ENCODE assay signal across 20 cellular contexts in genomic region chr1:204514841-204515240, GRCh38. TPM values are rescaled to one million over a fixed set of nuclear protein-coding genes. Genes with fewer than 3 reads are reported as not detected.
A peak's percentile ranks its signal among the peaks of the same experiment; 100 is the strongest.
DNase-seq lines count a peak whose midpoint lies in the region; ATAC-seq and TF ChIP-seq lines count a peak whose summit lies in the region.
"Had no signal": no experiment of that assay in that cellular context is flagged by ENCODE, and none has a peak within 500 bp of the region (broad histone marks: within the 10 kb centered on the region; RNA-seq: fewer than 3 reads in every experiment).

No MANE protein-coding gene starts in this region.

- H3K4me3 ChIP-seq in GM23338: no peak overlapping the region
- H3K4me3 ChIP-seq: cardiac muscle cell had no signal

- H3K4me2 ChIP-seq in GM23338: no peak overlapping the region

- H3K27me3 ChIP-seq in GM23338 (ENCODE audit: insufficient read depth): no peaks in the 10 kb centered on the region
- H3K27me3 ChIP-seq: cardiac muscle cell, sigmoid colon, uterus had no signal

- ATAC-seq in GM23338 (no peak), omental fat pad (ENCODE audit: low FRiP score) (no peak)
- no peak for ATAC-seq in activated CD8-positive, alpha-beta T cell treated with anti-CD3 and anti-CD28 coated beads, Interleukin-2, amount 10 ng/mL, durations not matched to agents 7 days and 5 days
- ATAC-seq: lower lobe of right lung had no signal

- peaks cover 34% of the 10 kb centered on the region for H3K79me2 ChIP-seq in GM23338 (replicated peaks; ENCODE audit: insufficient read depth)

- CTCF ChIA-PET in activated CD8-positive, alpha-beta T cell treated with anti-CD3 and anti-CD28 coated beads, Interleukin-2, amount 10 ng/mL, durations not matched to agents 7 days and 5 days (lab: Charles Lee): interaction anchor here (0.6 to 7.7 kb wide), 13 partner anchors 8 to 293 kb away, joined by 3 to 69 read pairs (median 5); no protein-coding TSS in a partner anchor

- H3K4me1 Mint-ChIP-seq in T-helper 2 cell treated with Interferon-gamma antibody and Interleukin-4, amounts not matched to agents 5 μg/mL and 100 μg/mL, for 36 hours (ENCODE audit: low read depth): peaks cover 42% of the 10 kb centered on the region
- peaks cover 7% of the 10 kb centered on the region; the same call in 2 of the 3 replicates for H3K4me1 Mint-ChIP-seq in GM23338
- peaks cover 57% of the 10 kb centered on the region for H3K4me1 Mint-ChIP-seq in activated CD8-positive, alpha-beta T cell treated with anti-CD3 and anti-CD28 coated beads, Interleukin-2, amount 10 ng/mL, durations not matched to agents 7 days and 5 days (ENCODE audit: low read depth)
- peaks cover 17% of the 10 kb centered on the region for H3K4me1 Mint-ChIP-seq in nephron progenitor cell

- no peaks in the 10 kb centered on the region for H3K36me3 ChIP-seq in GM23338 (ENCODE audit: insufficient read depth)
- H3K36me3 ChIP-seq: cardiac muscle cell, uterus had no signal

- no peak overlapping the region for H3K27ac ChIP-seq in GM23338 (ENCODE audit: low read depth)
- H3K27ac ChIP-seq: cardiac muscle cell had no signal

- H3K4me3 Mint-ChIP-seq in T-helper 2 cell treated with Interferon-gamma antibody and Interleukin-4, amounts not matched to agents 5 μg/mL and 100 μg/mL, for 36 hours: peak overlapping the region; percentile 47
- H3K4me3 Mint-ChIP-seq in GM23338 (peak overlapping the region; percentile 17; the same call in 1 of the 3 replicates), nephron progenitor cell (peak overlapping the region; percentile 13)
- peak overlapping the region; percentile 4 for H3K4me3 Mint-ChIP-seq in activated CD8-positive, alpha-beta T cell treated with anti-CD3 and anti-CD28 coated beads, Interleukin-2, amount 10 ng/mL, durations not matched to agents 7 days and 5 days

- H3K9me2 ChIP-seq in GM23338 (ENCODE audit: insufficient read depth): no peaks in the 10 kb centered on the region

- peaks cover 6% of the 10 kb centered on the region; the same call in 1 of the 2 replicates for H4K20me1 ChIP-seq in GM23338 (replicated peaks; ENCODE audit: insufficient read depth)

- no peak for DNase-seq in T-helper 2 cell treated with Interferon-gamma antibody and Interleukin-4, amounts not matched to agents 5 μg/mL and 100 μg/mL, for 36 hours (ENCODE audit: low spot score)
- DNase-seq in T-helper 2 cell (no peak), GM23338 (ENCODE audit: low spot score) (no peak), nephron progenitor cell (no peak), NCI-H146 (lab: John Stamatoyannopoulos, UW) (no peak), omental fat pad (ENCODE audit: low spot score) (no peak), ACHN (no peak)
- DNase-seq in activated CD8-positive, alpha-beta T cell treated with anti-CD3 and anti-CD28 coated beads, Interleukin-2, amount 10 ng/mL, durations not matched to agents 7 days and 5 days: no peak
- DNase-seq: activated CD4-positive, alpha-beta T cell treated with anti-CD3 and anti-CD28 coated beads for 48 hours; activated gamma-delta T cell treated with Interleukin-2 at 50 U/mL for 16 hours; DMS 273 treated with DMSO at 0.1 percent for 48 hours; effector CD4-positive, alpha-beta T cell; lower lobe of right lung; NCI-H1436; NCI-H510A treated with DMSO at 0.1 percent for 48 hours; PC-9; sigmoid colon; stimulated activated CD4-positive, alpha-beta T cell treated with anti-CD3 and anti-CD28 coated beads, Interleukin-4, amount 100 ng/mL, for 1 hour; uterus had no signal

- peak overlapping the region; percentile 39 for H3K27ac Mint-ChIP-seq in T-helper 2 cell treated with Interferon-gamma antibody and Interleukin-4, amounts not matched to agents 5 μg/mL and 100 μg/mL, for 36 hours
- H3K27ac Mint-ChIP-seq in GM23338 (no peak overlapping the region), nephron progenitor cell (no peak overlapping the region)
- H3K27ac Mint-ChIP-seq in activated CD8-positive, alpha-beta T cell treated with anti-CD3 and anti-CD28 coated beads, Interleukin-2, amount 10 ng/mL, durations not matched to agents 7 days and 5 days: peak overlapping the region; percentile 41

- H3K27me3 Mint-ChIP-seq in T-helper 2 cell treated with Interferon-gamma antibody and Interleukin-4, amounts not matched to agents 5 μg/mL and 100 μg/mL, for 36 hours (ENCODE audit: low read depth): no peaks in the 10 kb centered on the region
- peaks cover 11% of the 10 kb centered on the region for H3K27me3 Mint-ChIP-seq in GM23338 (ENCODE audit: insufficient read depth, low read depth, poor library complexity)
- no peaks in the 10 kb centered on the region for H3K27me3 Mint-ChIP-seq in activated CD8-positive, alpha-beta T cell treated with anti-CD3 and anti-CD28 coated beads, Interleukin-2, amount 10 ng/mL, durations not matched to agents 7 days and 5 days (ENCODE audit: low read depth)
- H3K27me3 Mint-ChIP-seq in nephron progenitor cell (ENCODE audit: low read depth, poor library complexity): peaks cover 5% of the 10 kb centered on the region

- no peak overlapping the region for H2AFZ ChIP-seq in GM23338
- H2AFZ ChIP-seq: PC-9 had no signal

- no peaks in the 10 kb centered on the region for H3K9me3 Mint-ChIP-seq in T-helper 2 cell treated with Interferon-gamma antibody and Interleukin-4, amounts not matched to agents 5 μg/mL and 100 μg/mL, for 36 hours
- no peaks in the 10 kb centered on the region; the same call in 2 of the 3 replicates for H3K9me3 Mint-ChIP-seq in GM23338
- no peaks in the 10 kb centered on the region for H3K9me3 Mint-ChIP-seq in activated CD8-positive, alpha-beta T cell treated with anti-CD3 and anti-CD28 coated beads, Interleukin-2, amount 10 ng/mL, durations not matched to agents 7 days and 5 days (ENCODE audit: insufficient read depth)
- H3K9me3 Mint-ChIP-seq in nephron progenitor cell: no peaks in the 10 kb centered on the region

- POLR2A ChIA-PET in activated CD8-positive, alpha-beta T cell treated with anti-CD3 and anti-CD28 coated beads, Interleukin-2, amount 10 ng/mL, durations not matched to agents 7 days and 5 days (lab: Charles Lee): interaction anchor here (3.1 to 5.2 kb wide), 2 partner anchors 21 to 29 kb away, joined by 27 to 65 read pairs; partner anchors contain the start of gene PIK3C2B

- 0 out of 2 replicates have a peak, but pooled peaks cover 9% of the 10 kb centered on the region for H3F3A ChIP-seq in GM23338 (replicated peaks; ENCODE audit: low read depth)

- no peak for TF ChIP-seq CTCF in GM23338 (conservative IDR thresholded peaks at IDR 0.05; ENCODE audit: low read depth in 2 of 2)
- TF ChIP-seq CTCF in nephron progenitor cell (IDR thresholded peaks at IDR 0.05): no peak
- no peak for TF ChIP-seq CTCF in omental fat pad (IDR thresholded peaks at IDR 0.05)

- in situ Hi-C loops in ACHN (cut with HindIII; ENCODE audit: low pct_ligation_motif_present, low pct_unique_long_range_greater_than_20kb, low sequenced_read_pairs): no loop called here

- 0 out of 2 replicates have a peak, but pooled peaks cover 4% of the 10 kb centered on the region for H3K4me1 ChIP-seq in GM23338 (ENCODE audit: insufficient read depth)
- H3K4me1 ChIP-seq: uterus had no signal

- H3K36me3 Mint-ChIP-seq in T-helper 2 cell treated with Interferon-gamma antibody and Interleukin-4, amounts not matched to agents 5 μg/mL and 100 μg/mL, for 36 hours (ENCODE audit: low read depth): peaks cover 18% of the 10 kb centered on the region
- peaks cover 17% of the 10 kb centered on the region for H3K36me3 Mint-ChIP-seq in GM23338 (ENCODE audit: low read depth)
- H3K36me3 Mint-ChIP-seq in activated CD8-positive, alpha-beta T cell treated with anti-CD3 and anti-CD28 coated beads, Interleukin-2, amount 10 ng/mL, durations not matched to agents 7 days and 5 days (ENCODE audit: low read depth): peaks cover 27% of the 10 kb centered on the region
- H3K36me3 Mint-ChIP-seq in nephron progenitor cell (ENCODE audit: low read depth): peaks cover 22% of the 10 kb centered on the region

TF ChIP-seq in GM23338, 12 proteins besides CTCF, POLR2A, EP300 and RAD21 (continues in another document):
- TF ChIP-seq ETS1 (IDR thresholded peaks at IDR 0.05): no peak

RNA-seq across cellular contexts. Expression of gene MDM4, which starts 1.4 kb away (rescaled TPM):
- total RNA-seq in GM23338 (2014; rRNA removed; shearing (Covaris generic)): 56.1 and 63.9 TPM in 2 replicates
- 22.7 and 24.8 TPM in 2 replicates for polyA plus RNA-seq in GM23338 (2016; fragmentation: Nextera tagmentation; extraction: Ambion mirVana)
- total RNA-seq in activated CD8-positive, alpha-beta T cell treated with anti-CD3 and anti-CD28 coated beads, Interleukin-2, amount 10 ng/mL, durations not matched to agents 7 days and 5 days: 10 to 100 TPM; 72.2 to 72.4 TPM
- 10 to 100 TPM; 56.9 to 96.3 (median 71.5) TPM for total RNA-seq in omental fat pad

RNA-seq across cellular contexts. Expression of gene PIK3C2B, which starts 20.2 kb away (rescaled TPM):
- 17.4 and 19.0 TPM in 2 replicates for total RNA-seq in GM23338 (2014; rRNA removed; shearing (Covaris generic))
- 4.8 TPM in 2 replicates for polyA plus RNA-seq in GM23338 (2016; fragmentation: Nextera tagmentation; extraction: Ambion mirVana)
- total RNA-seq in activated CD8-positive, alpha-beta T cell treated with anti-CD3 and anti-CD28 coated beads, Interleukin-2, amount 10 ng/mL, durations not matched to agents 7 days and 5 days: 10 to 100 TPM; 26.2 to 28.4 TPM
- 10 to 100 TPM; 17.2 to 42.4 (median 31.6) TPM for total RNA-seq in omental fat pad

Comparison
In these comparisons a context has a peak if more than half of its experiments do, and no peak if none do; other contexts are left out.
1. H3K27ac Mint-ChIP-seq: peak in T-helper 2 cell treated with Interferon-gamma antibody and Interleukin-4, amounts not matched to agents 5 μg/mL and 100 μg/mL, for 36 hours (single experiment) and activated CD8-positive, alpha-beta T cell treated with anti-CD3 and anti-CD28 coated beads, Interleukin-2, amount 10 ng/mL, durations not matched to agents 7 days and 5 days (single experiment); none in GM23338 (single experiment) and nephron progenitor cell (single experiment).
2. Peak in every context shown above with its lines, with median percentiles within 50 percentile points of each other: H3K4me3 Mint-ChIP-seq.